Comparison of ENCODE assay signal across 10 cellular contexts in genomic region chr22:25070870-25071465, GRCh38.
DNase-seq lines count a peak whose midpoint lies in the region; ATAC-seq and TF ChIP-seq lines count a peak whose summit lies in the region.
"Had no signal": no experiment of that assay in that cellular context is flagged by ENCODE, and none has a peak within 500 bp of the region (broad histone marks: within the 10 kb centered on the region; RNA-seq: fewer than 3 reads in every experiment).

No MANE protein-coding gene starts in this region.

- H3K27me3 Mint-ChIP-seq in activated T-cell treated with anti-CD3 and anti-CD28 coated beads, Interleukin-2, amount 50 U/mL, for 4 hours (ENCODE audit: low read depth), result no peaks in the 10 kb centered on the region
- H3K27me3 Mint-ChIP-seq in activated naive CD8-positive, alpha-beta T cell, result no peaks in the 10 kb centered on the region

- peak overlapping the region; percentile 77 for H3K4me3 Mint-ChIP-seq in activated T-cell treated with anti-CD3 and anti-CD28 coated beads, Interleukin-2, amount 50 U/mL, for 4 hours
- H3K4me3 Mint-ChIP-seq in activated naive CD8-positive, alpha-beta T cell, result peak overlapping the region; percentile 83

- H3K4me3 ChIP-seq in mesodermal cell (ENCODE audit: extremely low read depth, insufficient read depth, low read length, poor library complexity, severe bottlenecking), result no peak overlapping the region
- H3K4me3 ChIP-seq in upper lobe of left lung, result peak overlapping the region in 3 of 4 donors; percentile 1 to 37 (median 5)

- peak; percentile 26 to 29 for ATAC-seq in activated T-cell treated with anti-CD3 and anti-CD28 coated beads, Interleukin-2, amount 50 U/mL, for 4 hours
- no peak for ATAC-seq in upper lobe of left lung (ENCODE audit: low FRiP score in 2 of 2)
- no peak for ATAC-seq in HG02970 (IDR thresholded peaks at IDR 0.05; ENCODE audit: low FRiP score, unreplicated experiment)

- DNase-seq in activated T-cell treated with anti-CD3 and anti-CD28 coated beads, Interleukin-2, amount 50 U/mL, for 4 hours, result no peak
- no peak for DNase-seq in activated T-cell treated with anti-CD3 and anti-CD28 coated beads for 4 hours
- no peak for DNase-seq in upper lobe of left lung
- no peak for DNase-seq in NCI-H146 treated with DMSO at 0.1 percent for 48 hours (lab: John Stamatoyannopoulos, UW; ENCODE audit: unreplicated experiment)
- no peak for DNase-seq in medulla oblongata (ENCODE audit: extremely low spot score)
- DNase-seq: NCI-H526 treated with DMSO at 0.1 percent for 48 hours, occipital lobe had no signal

- H3K36me3 ChIP-seq in mesodermal cell (ENCODE audit: control insufficient read depth, insufficient read depth, low read length) (peaks cover 3% of the 10 kb centered on the region), upper lobe of left lung (no peaks in the 10 kb centered on the region)

- peaks cover 85% of the 10 kb centered on the region for H3K4me1 Mint-ChIP-seq in activated T-cell treated with anti-CD3 and anti-CD28 coated beads, Interleukin-2, amount 50 U/mL, for 4 hours (ENCODE audit: low read depth)
- H3K4me1 Mint-ChIP-seq in activated naive CD8-positive, alpha-beta T cell (ENCODE audit: low read depth), result peaks cover 81% of the 10 kb centered on the region

- 84 to 100% methylated on average over 1 to 2 of the region's 4 CpGs for WGBS in mesodermal cell (ENCODE audit: insufficient coverage in 2 of 2), 2 experiments
- 53 to 66% methylated on average over 4 of the region's 4 CpGs for WGBS in upper lobe of left lung, 2 donors

- no peaks in the 10 kb centered on the region for H3K36me3 Mint-ChIP-seq in activated T-cell treated with anti-CD3 and anti-CD28 coated beads, Interleukin-2, amount 50 U/mL, for 4 hours (ENCODE audit: insufficient read depth)
- H3K36me3 Mint-ChIP-seq in activated naive CD8-positive, alpha-beta T cell, result no peaks in the 10 kb centered on the region

- H3K27ac ChIP-seq in mesodermal cell (ENCODE audit: low read depth, low read length, severe bottlenecking), result peak overlapping the region; percentile 68
- peak overlapping the region; percentile 8 to 67 (median 56) for H3K27ac ChIP-seq in upper lobe of left lung

- TF ChIP-seq POLR2A in upper lobe of left lung (IDR thresholded peaks at IDR 0.05), result no peak

- no peak for TF ChIP-seq EP300 in upper lobe of left lung (IDR thresholded peaks at IDR 0.05)

- peaks cover 18% of the 10 kb centered on the region for H3K4me1 ChIP-seq in mesodermal cell (ENCODE audit: control insufficient read depth, insufficient read depth, low read length, poor library complexity, severe bottlenecking)
- peaks cover 10 to 24% (median 16%) of the 10 kb centered on the region in 4 donors for H3K4me1 ChIP-seq in upper lobe of left lung

- no peak for TF ChIP-seq CTCF in upper lobe of left lung (IDR thresholded peaks at IDR 0.05)

- H3K9me3 Mint-ChIP-seq in activated T-cell treated with anti-CD3 and anti-CD28 coated beads, Interleukin-2, amount 50 U/mL, for 4 hours, result no peaks in the 10 kb centered on the region
- H3K9me3 Mint-ChIP-seq in activated naive CD8-positive, alpha-beta T cell (ENCODE audit: low read depth), result no peaks in the 10 kb centered on the region

- H3K27me3 ChIP-seq in upper lobe of left lung, result no peaks in the 10 kb centered on the region

- peak overlapping the region; percentile 91 for H3K27ac Mint-ChIP-seq in activated naive CD8-positive, alpha-beta T cell

- no peaks in the 10 kb centered on the region for H3K9me3 ChIP-seq in mesodermal cell (ENCODE audit: control insufficient read depth, low read length)
- no peaks in the 10 kb centered on the region for H3K9me3 ChIP-seq in upper lobe of left lung

Comparison
In these comparisons a context has a peak if more than half of its experiments do, and no peak if none do; other contexts are left out.
1. ATAC-seq: peak in activated T-cell treated with anti-CD3 and anti-CD28 coated beads, Interleukin-2, amount 50 U/mL, for 4 hours (2 of 2); none in upper lobe of left lung (0 of 2) and HG02970 (single experiment).